In genomic region chr9:69237702-69238295, GRCh38 we compare ENCODE assay signal across 20 cellular contexts.
DNase-seq lines count a peak whose midpoint lies in the region; ATAC-seq and TF ChIP-seq lines count a peak whose summit lies in the region.
"Had no signal": no experiment of that assay in that cellular context is flagged by ENCODE, and none has a peak within 500 bp of the region (broad histone marks: within the 10 kb centered on the region; RNA-seq: fewer than 3 reads in every experiment).

No MANE protein-coding gene starts in this region.

- H3K27me3 Mint-ChIP-seq in activated CD4-positive, alpha-beta T cell treated with anti-CD3 and anti-CD28 coated beads, Interleukin-2, amount 10 ng/mL, durations not matched to agents 24 days and 14 days = no peaks in the 10 kb centered on the region
- H3K27me3 Mint-ChIP-seq in WTC11 (ENCODE audit: low read depth) = no peaks in the 10 kb centered on the region
- H3K27me3 Mint-ChIP-seq in activated naive CD8-positive, alpha-beta T cell treated with anti-CD3 and anti-CD28 coated beads for 36 hours = no peaks in the 10 kb centered on the region
- H3K27me3 Mint-ChIP-seq in activated naive CD4-positive, alpha-beta T cell treated with anti-CD3 and anti-CD28 coated beads, Interleukin-2, amount 10 ng/mL, durations not matched to agents 7 days and 5 days = no peaks in the 10 kb centered on the region
- H3K27me3 Mint-ChIP-seq: CD4-positive, alpha-beta memory T cell had no signal

- H3K36me3 Mint-ChIP-seq in activated CD4-positive, alpha-beta T cell treated with anti-CD3 and anti-CD28 coated beads, Interleukin-2, amount 10 ng/mL, durations not matched to agents 24 days and 14 days (ENCODE audit: low read depth) = peaks cover 25% of the 10 kb centered on the region
- peaks cover 62% of the 10 kb centered on the region for H3K36me3 Mint-ChIP-seq in WTC11
- H3K36me3 Mint-ChIP-seq in activated naive CD8-positive, alpha-beta T cell treated with anti-CD3 and anti-CD28 coated beads for 36 hours = no peaks in the 10 kb centered on the region
- H3K36me3 Mint-ChIP-seq in activated naive CD4-positive, alpha-beta T cell treated with anti-CD3 and anti-CD28 coated beads, Interleukin-2, amount 10 ng/mL, durations not matched to agents 7 days and 5 days = peaks cover 25% of the 10 kb centered on the region

- POLR2A ChIA-PET in WTC11 (lab: Charles Lee) = no interaction called here

- no peak for TF ChIP-seq CTCF in WTC11 (IDR thresholded peaks at IDR 0.05)

- no peak for DNase-seq in activated CD4-positive, alpha-beta T cell treated with anti-CD3 and anti-CD28 coated beads, Interleukin-2, amount 10 ng/mL, durations not matched to agents 24 days and 14 days
- DNase-seq in activated CD4-positive, alpha-beta T cell treated with anti-CD3 and anti-CD28 coated beads for 4 hours = no peak
- DNase-seq in WTC11 (ENCODE audit: low spot score) = no peak
- no peak for DNase-seq in AG08396 (ENCODE audit: low spot score)
- no peak for DNase-seq in activated naive CD8-positive, alpha-beta T cell treated with anti-CD3 and anti-CD28 coated beads for 36 hours
- no peak for DNase-seq in activated naive CD4-positive, alpha-beta T cell treated with anti-CD3 and anti-CD28 coated beads, Interleukin-2, amount 10 ng/mL, durations not matched to agents 7 days and 5 days
- DNase-seq: AML-193; BE2C; Calu3; CD4-positive, alpha-beta memory T cell; COR-L47; DMS53; DMS79 treated with DMSO at 0.1 percent for 48 hours; GF-D8; GM23248; H7; HCEC 1CT had no signal

- H3K9me3 Mint-ChIP-seq in activated CD4-positive, alpha-beta T cell treated with anti-CD3 and anti-CD28 coated beads, Interleukin-2, amount 10 ng/mL, durations not matched to agents 24 days and 14 days = no peaks in the 10 kb centered on the region
- H3K9me3 Mint-ChIP-seq in WTC11 = no peaks in the 10 kb centered on the region
- H3K9me3 Mint-ChIP-seq in activated naive CD8-positive, alpha-beta T cell treated with anti-CD3 and anti-CD28 coated beads for 36 hours = no peaks in the 10 kb centered on the region
- no peaks in the 10 kb centered on the region for H3K9me3 Mint-ChIP-seq in activated naive CD4-positive, alpha-beta T cell treated with anti-CD3 and anti-CD28 coated beads, Interleukin-2, amount 10 ng/mL, durations not matched to agents 7 days and 5 days
- H3K9me3 Mint-ChIP-seq: CD14-positive monocyte; CD4-positive, alpha-beta memory T cell had no signal

- peak overlapping the region; percentile 2 for H3K27ac Mint-ChIP-seq in activated CD4-positive, alpha-beta T cell treated with anti-CD3 and anti-CD28 coated beads, Interleukin-2, amount 10 ng/mL, durations not matched to agents 24 days and 14 days
- H3K27ac Mint-ChIP-seq in WTC11 = peak overlapping the region; percentile 17
- no peak overlapping the region for H3K27ac Mint-ChIP-seq in activated naive CD8-positive, alpha-beta T cell treated with anti-CD3 and anti-CD28 coated beads for 36 hours
- H3K27ac Mint-ChIP-seq in activated naive CD4-positive, alpha-beta T cell treated with anti-CD3 and anti-CD28 coated beads, Interleukin-2, amount 10 ng/mL, durations not matched to agents 7 days and 5 days = no peak overlapping the region
- H3K27ac Mint-ChIP-seq: CD4-positive, alpha-beta memory T cell had no signal

- intact Hi-C loops in activated CD4-positive, alpha-beta T cell treated with anti-CD3 and anti-CD28 coated beads, Interleukin-2, amount 10 ng/mL, durations not matched to agents 24 days and 14 days (cut with micrococcal nuclease) = no loop called here

- no peak overlapping the region for H3K4me3 Mint-ChIP-seq in activated CD4-positive, alpha-beta T cell treated with anti-CD3 and anti-CD28 coated beads, Interleukin-2, amount 10 ng/mL, durations not matched to agents 24 days and 14 days
- H3K4me3 Mint-ChIP-seq in WTC11 = no peak overlapping the region
- H3K4me3 Mint-ChIP-seq in activated naive CD8-positive, alpha-beta T cell treated with anti-CD3 and anti-CD28 coated beads for 36 hours = no peak overlapping the region
- no peak overlapping the region for H3K4me3 Mint-ChIP-seq in activated naive CD4-positive, alpha-beta T cell treated with anti-CD3 and anti-CD28 coated beads, Interleukin-2, amount 10 ng/mL, durations not matched to agents 7 days and 5 days
- H3K4me3 Mint-ChIP-seq: CD14-positive monocyte; CD4-positive, alpha-beta memory T cell had no signal

- ATAC-seq in GM19463 (IDR thresholded peaks at IDR 0.05; ENCODE audit: unreplicated experiment) (peak; percentile 57), WTC11 (no peak), SK-N-SH treated with all-trans-retinoic acid at 6 μM for 48 hours (no peak)

- peaks cover 2% of the 10 kb centered on the region for H3K4me1 Mint-ChIP-seq in activated CD4-positive, alpha-beta T cell treated with anti-CD3 and anti-CD28 coated beads, Interleukin-2, amount 10 ng/mL, durations not matched to agents 24 days and 14 days
- H3K4me1 Mint-ChIP-seq in WTC11 = peaks cover 12% of the 10 kb centered on the region
- H3K4me1 Mint-ChIP-seq in activated naive CD8-positive, alpha-beta T cell treated with anti-CD3 and anti-CD28 coated beads for 36 hours = peaks cover 2% of the 10 kb centered on the region
- H3K4me1 Mint-ChIP-seq in activated naive CD4-positive, alpha-beta T cell treated with anti-CD3 and anti-CD28 coated beads, Interleukin-2, amount 10 ng/mL, durations not matched to agents 7 days and 5 days = no peaks in the 10 kb centered on the region
- H3K4me1 Mint-ChIP-seq: CD14-positive monocyte; CD4-positive, alpha-beta memory T cell had no signal

- CTCF ChIA-PET in WTC11 (lab: Charles Lee) = interaction anchor here (2.2 kb wide), 1 partner anchor 14 kb away, joined by 10 read pairs; no protein-coding TSS in a partner anchor
- CTCF ChIA-PET in activated naive CD4-positive, alpha-beta T cell treated with anti-CD3 and anti-CD28 coated beads, Interleukin-2, amount 10 ng/mL, durations not matched to agents 7 days and 5 days (lab: Charles Lee) = no interaction called here

TF ChIP-seq in WTC11, 78 proteins besides CTCF, POLR2A, EP300 and RAD21 (continues in another document):
- TF ChIP-seq GRHL2 (CRISPR knock-in tag; IDR thresholded peaks at IDR 0.05; ENCODE audit: insufficient replicate concordance, severe bottlenecking) = no peak
- no peak for TF ChIP-seq ARID4B (CRISPR knock-in tag; IDR thresholded peaks at IDR 0.05; ENCODE audit: borderline replicate concordance)

TF ChIP-seq in SK-N-SH treated with all-trans-retinoic acid at 6 μM for 48 hours, 23 proteins besides CTCF, POLR2A, EP300 and RAD21:
- TF ChIP-seq, protein P1, sequence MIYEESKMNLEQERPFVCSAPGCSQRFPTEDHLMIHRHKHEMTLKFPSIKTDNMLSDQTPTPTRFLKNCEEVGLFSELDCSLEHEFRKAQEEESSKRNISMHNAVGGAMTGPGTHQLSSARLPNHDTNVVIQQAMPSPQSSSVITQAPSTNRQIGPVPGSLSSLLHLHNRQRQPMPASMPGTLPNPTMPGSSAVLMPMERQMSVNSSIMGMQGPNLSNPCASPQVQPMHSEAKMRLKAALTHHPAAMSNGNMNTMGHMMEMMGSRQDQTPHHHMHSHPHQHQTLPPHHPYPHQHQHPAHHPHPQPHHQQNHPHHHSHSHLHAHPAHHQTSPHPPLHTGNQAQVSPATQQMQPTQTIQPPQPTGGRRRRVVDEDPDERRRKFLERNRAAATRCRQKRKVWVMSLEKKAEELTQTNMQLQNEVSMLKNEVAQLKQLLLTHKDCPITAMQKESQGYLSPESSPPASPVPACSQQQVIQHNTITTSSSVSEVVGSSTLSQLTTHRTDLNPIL (CRISPR knock-in tag; IDR thresholded peaks at IDR 0.05; ENCODE audit: low read depth) = no peak
- TF ChIP-seq TCF4 (CRISPR knock-in tag; IDR thresholded peaks at IDR 0.05; ENCODE audit: borderline replicate concordance) (no peak), BACH2 (CRISPR knock-in tag; IDR thresholded peaks at IDR 0.05; ENCODE audit: borderline replicate concordance) (no peak), ZC3H10 (CRISPR knock-in tag; IDR thresholded peaks at IDR 0.05) (no peak), OSR1 (CRISPR knock-in tag; IDR thresholded peaks at IDR 0.05) (no peak), GLIS3 (CRISPR knock-in tag; IDR thresholded peaks at IDR 0.05) (no peak), SNAI2 (CRISPR knock-in tag; IDR thresholded peaks at IDR 0.05) (no peak), ARNTL (CRISPR knock-in tag; IDR thresholded peaks at IDR 0.05; ENCODE audit: borderline replicate concordance, low read depth) (no peak), RARB (CRISPR knock-in tag; IDR thresholded peaks at IDR 0.05) (no peak), ZFP3 (CRISPR knock-in tag; IDR thresholded peaks at IDR 0.05) (no peak)

Comparison
In these comparisons a context has a peak if more than half of its experiments do, and no peak if none do; other contexts are left out.
1. H3K27ac Mint-ChIP-seq: peak in activated CD4-positive, alpha-beta T cell treated with anti-CD3 and anti-CD28 coated beads, Interleukin-2, amount 10 ng/mL, durations not matched to agents 24 days and 14 days (single experiment) and WTC11 (single experiment); none in activated naive CD8-positive, alpha-beta T cell treated with anti-CD3 and anti-CD28 coated beads for 36 hours (single experiment) and activated naive CD4-positive, alpha-beta T cell treated with anti-CD3 and anti-CD28 coated beads, Interleukin-2, amount 10 ng/mL, durations not matched to agents 7 days and 5 days (single experiment).